ENCODE assay signal across 10 cellular contexts in the genomic region with DNA sequence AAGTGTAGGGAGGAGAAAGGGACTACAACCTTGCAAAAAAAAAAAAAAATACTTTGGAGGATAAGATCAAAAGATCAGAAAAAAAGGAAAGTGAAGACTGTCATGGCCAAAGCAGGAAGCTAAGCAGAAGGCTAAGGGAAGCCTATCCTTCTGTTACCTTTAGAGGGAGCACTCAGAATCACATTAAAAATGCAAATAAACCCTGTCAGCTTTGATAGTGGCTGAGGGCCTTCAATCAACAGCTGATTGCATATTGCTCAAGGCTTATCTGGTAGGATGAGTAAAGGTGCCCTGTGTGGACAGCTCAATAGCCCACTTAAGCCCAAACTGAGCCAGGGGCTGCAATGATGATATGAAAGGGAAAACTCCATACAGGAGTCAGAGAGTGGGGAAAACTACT.
DNase-seq lines count a peak whose midpoint lies in the region; ATAC-seq and TF ChIP-seq lines count a peak whose summit lies in the region.
"Had no signal": no experiment of that assay in that cellular context is flagged by ENCODE, and none has a peak within 500 bp of the region (broad histone marks: within the 10 kb centered on the region; RNA-seq: fewer than 3 reads in every experiment).

No MANE protein-coding gene starts in this region.

- H2AFZ ChIP-seq in MM.1S (ENCODE audit: low read length) (no peak overlapping the region), mammary epithelial cell (ENCODE audit: low read depth, low read length) (no peak overlapping the region), neural progenitor cell (replicated peaks) (no peak overlapping the region)

- ATAC-seq in GM18870 (IDR thresholded peaks at IDR 0.05; ENCODE audit: unreplicated experiment) (no peak), GM18517 (IDR thresholded peaks at IDR 0.05; ENCODE audit: unreplicated experiment) (no peak)
- ATAC-seq: activated T-helper 17 cell treated with anti-CD3 and anti-CD28 coated beads, Interleukin-2, amount 50 U/mL, for 72 hours had no signal

- no peaks in the 10 kb centered on the region for H3K9me2 ChIP-seq in MM.1S (replicated peaks; ENCODE audit: insufficient read depth, low read length)

- dilution Hi-C loops in mammary epithelial cell (cut with HindIII; ENCODE audit: low sequenced_read_pairs) = no loop called here

- H3K9me3 ChIP-seq in MM.1S (replicated peaks; ENCODE audit: insufficient read depth, low read length) (no peaks in the 10 kb centered on the region), mammary epithelial cell (replicated peaks; ENCODE audit: insufficient read depth, low read length) (no peaks in the 10 kb centered on the region), neural progenitor cell (ENCODE audit: low read depth) (no peaks in the 10 kb centered on the region), colonic mucosa (no peaks in the 10 kb centered on the region)

- H3F3A ChIP-seq in MM.1S (ENCODE audit: insufficient read depth, low read length) = no peaks in the 10 kb centered on the region
- H3F3A ChIP-seq in neural progenitor cell (ENCODE audit: low read depth) = no peaks in the 10 kb centered on the region

- no peaks in the 10 kb centered on the region for H3K27me3 Mint-ChIP-seq in neural progenitor cell (ENCODE audit: insufficient read depth, low read depth)
- H3K27me3 Mint-ChIP-seq: activated T-helper 17 cell treated with anti-CD3 and anti-CD28 coated beads, Interleukin-2, amount 50 U/mL, for 72 hours; stimulated activated naive B cell treated with anti-CD40 and anti-IgM and Interleukin-4, amounts not matched to agents 10 μg/mL and 1 μg/mL and 100 μg/mL, for 72 hours had no signal

- H3K4me1 ChIP-seq in MM.1S (ENCODE audit: low read length) (no peaks in the 10 kb centered on the region), mammary epithelial cell (ENCODE audit: insufficient read depth, low read length) (no peaks in the 10 kb centered on the region), neural progenitor cell (no peaks in the 10 kb centered on the region), colonic mucosa (no peaks in the 10 kb centered on the region)

- H4K20me1 ChIP-seq in MM.1S (ENCODE audit: insufficient read depth, low read length) = no peaks in the 10 kb centered on the region
- no peaks in the 10 kb centered on the region for H4K20me1 ChIP-seq in mammary epithelial cell (ENCODE audit: insufficient read depth, low read length)
- H4K20me1 ChIP-seq in neural progenitor cell (ENCODE audit: low read depth) = no peaks in the 10 kb centered on the region

- BruUV-seq in mammary epithelial cell (replicated peaks; lab: Mats Ljungman, UMichigan) = no TSS peak

- H3K79me2 ChIP-seq in MM.1S (ENCODE audit: low read length) = no peaks in the 10 kb centered on the region
- H3K79me2 ChIP-seq in mammary epithelial cell (ENCODE audit: insufficient read depth, low read length) = no peaks in the 10 kb centered on the region
- no peaks in the 10 kb centered on the region for H3K79me2 ChIP-seq in neural progenitor cell (ENCODE audit: low read depth)

- H3K4me3 Mint-ChIP-seq in neural progenitor cell = no peak overlapping the region
- H3K4me3 Mint-ChIP-seq: activated T-helper 17 cell treated with anti-CD3 and anti-CD28 coated beads, Interleukin-2, amount 50 U/mL, for 72 hours; stimulated activated naive B cell treated with anti-CD40 and anti-IgM and Interleukin-4, amounts not matched to agents 10 μg/mL and 1 μg/mL and 100 μg/mL, for 72 hours had no signal

- in situ Hi-C loops in mammary epithelial cell (cut with MboI; ENCODE audit: low sequenced_read_pairs in 2 of 2) = no loop called here

- H3K36me3 Mint-ChIP-seq in neural progenitor cell = no peaks in the 10 kb centered on the region
- H3K36me3 Mint-ChIP-seq: stimulated activated naive B cell treated with anti-CD40 and anti-IgM and Interleukin-4, amounts not matched to agents 10 μg/mL and 1 μg/mL and 100 μg/mL, for 72 hours had no signal

- intact Hi-C loops in mammary epithelial cell (cut with micrococcal nuclease) = no loop called here
- intact Hi-C loops in colonic mucosa (cut with DNase I) = no loop called here

- H3K27ac ChIP-seq in MM.1S (ENCODE audit: low read length) = no peak overlapping the region
- no peak overlapping the region for H3K27ac ChIP-seq in mammary epithelial cell (ENCODE audit: insufficient read depth, low read depth, low read length)
- no peak overlapping the region for H3K27ac ChIP-seq in neural progenitor cell
- H3K27ac ChIP-seq in colonic mucosa = no peak overlapping the region

- no peak overlapping the region for H3K4me3 ChIP-seq in MM.1S (ENCODE audit: low read length)
- H3K4me3 ChIP-seq in mammary epithelial cell (replicated peaks in 1 of 3; ENCODE audit: insufficient read depth in 1 of 3, low read depth in 2 of 3, low read length in 3 of 3) = no peak overlapping the region
- H3K4me3 ChIP-seq in neural progenitor cell = no peak overlapping the region
- no peak overlapping the region for H3K4me3 ChIP-seq in colonic mucosa

- no peaks in the 10 kb centered on the region for H3K36me3 ChIP-seq in MM.1S (replicated peaks; ENCODE audit: insufficient read depth, low read length)
- H3K36me3 ChIP-seq in mammary epithelial cell (ENCODE audit: insufficient read depth, low read length) = no peaks in the 10 kb centered on the region
- H3K36me3 ChIP-seq in neural progenitor cell = no peaks in the 10 kb centered on the region
- H3K36me3 ChIP-seq in colonic mucosa = no peaks in the 10 kb centered on the region

- H3K9me3 Mint-ChIP-seq in neural progenitor cell = no peaks in the 10 kb centered on the region
- H3K9me3 Mint-ChIP-seq: stimulated activated naive B cell treated with anti-CD40 and anti-IgM and Interleukin-4, amounts not matched to agents 10 μg/mL and 1 μg/mL and 100 μg/mL, for 72 hours had no signal

- no peaks in the 10 kb centered on the region for H3K27me3 ChIP-seq in MM.1S (replicated peaks; ENCODE audit: insufficient read depth, low read length)
- H3K27me3 ChIP-seq in mammary epithelial cell (ENCODE audit: insufficient read depth, low read length) = no peaks in the 10 kb centered on the region
- H3K27me3 ChIP-seq in neural progenitor cell = no peaks in the 10 kb centered on the region
- H3K27me3 ChIP-seq in colonic mucosa = no peaks in the 10 kb centered on the region

- peak; percentile 14 for DNase-seq in NCI-H2171 treated with DMSO at 0.1 percent for 48 hours (lab: John Stamatoyannopoulos, UW)
- DNase-seq in NCI-H2171 (lab: John Stamatoyannopoulos, UW) = no peak
- no peak for DNase-seq in MM.1S
- DNase-seq in mammary epithelial cell = no peak
- DNase-seq in neural progenitor cell (ENCODE audit: low spot score) = peak; percentile 24
- DNase-seq in colonic mucosa = no peak
- DNase-seq: stimulated activated naive B cell treated with anti-CD40 and anti-IgM and Interleukin-4, amounts not matched to agents 10 μg/mL and 1 μg/mL and 100 μg/mL, for 72 hours had no signal

- H3K9ac ChIP-seq in MM.1S (ENCODE audit: low read length) = no peak overlapping the region
- no peak overlapping the region for H3K9ac ChIP-seq in mammary epithelial cell (ENCODE audit: insufficient read depth, low read length)
- H3K9ac ChIP-seq in neural progenitor cell = no peak overlapping the region
- H3K9ac ChIP-seq in colonic mucosa (ENCODE audit: low read depth in 2 of 2, low read length in 2 of 2) = no peak overlapping the region

- 0 out of 2 replicates have a peak, but pooled peaks have one; percentile 4 for TF ChIP-seq CTCF in MM.1S (IDR thresholded peaks at IDR 0.05; ENCODE audit: low read length)
- peak; percentile 21 to 44 for TF ChIP-seq CTCF in mammary epithelial cell (conservative IDR thresholded peaks at IDR 0.05 in 1 of 2, IDR thresholded peaks at IDR 0.05 in 1 of 2; ENCODE audit: extremely low read depth in 1 of 2, insufficient read depth in 1 of 2, low read depth in 1 of 2, low read length in 2 of 2)
- TF ChIP-seq CTCF in neural progenitor cell (IDR thresholded peaks at IDR 0.05) = peak; percentile 40
- no peak for TF ChIP-seq CTCF in colonic mucosa (IDR thresholded peaks at IDR 0.05)

- H3K4me2 ChIP-seq in MM.1S (ENCODE audit: low read depth, low read length) (no peak overlapping the region), mammary epithelial cell (ENCODE audit: insufficient read depth, low read depth, low read length) (no peak overlapping the region), neural progenitor cell (no peak overlapping the region)

- peaks cover 2% of the 10 kb centered on the region for H3K4me1 Mint-ChIP-seq in neural progenitor cell
- H3K4me1 Mint-ChIP-seq: activated T-helper 17 cell treated with anti-CD3 and anti-CD28 coated beads, Interleukin-2, amount 50 U/mL, for 72 hours; stimulated activated naive B cell treated with anti-CD40 and anti-IgM and Interleukin-4, amounts not matched to agents 10 μg/mL and 1 μg/mL and 100 μg/mL, for 72 hours had no signal

- H3K27ac Mint-ChIP-seq in neural progenitor cell = no peak overlapping the region
- H3K27ac Mint-ChIP-seq: activated T-helper 17 cell treated with anti-CD3 and anti-CD28 coated beads, Interleukin-2, amount 50 U/mL, for 72 hours; stimulated activated naive B cell treated with anti-CD40 and anti-IgM and Interleukin-4, amounts not matched to agents 10 μg/mL and 1 μg/mL and 100 μg/mL, for 72 hours had no signal

- CTCF ChIA-PET in mammary epithelial cell (lab: Charles Lee; ENCODE audit: low non-redundant PET) = no interaction called here

Comparison
In these comparisons a context has a peak if more than half of its experiments do, and no peak if none do; other contexts are left out.
1. DNase-seq: peak in NCI-H2171 treated with DMSO at 0.1 percent for 48 hours (single experiment) and neural progenitor cell (single experiment); none in NCI-H2171 (single experiment), MM.1S (single experiment), mammary epithelial cell (single experiment) and colonic mucosa (single experiment).